In the genomic region with DNA sequence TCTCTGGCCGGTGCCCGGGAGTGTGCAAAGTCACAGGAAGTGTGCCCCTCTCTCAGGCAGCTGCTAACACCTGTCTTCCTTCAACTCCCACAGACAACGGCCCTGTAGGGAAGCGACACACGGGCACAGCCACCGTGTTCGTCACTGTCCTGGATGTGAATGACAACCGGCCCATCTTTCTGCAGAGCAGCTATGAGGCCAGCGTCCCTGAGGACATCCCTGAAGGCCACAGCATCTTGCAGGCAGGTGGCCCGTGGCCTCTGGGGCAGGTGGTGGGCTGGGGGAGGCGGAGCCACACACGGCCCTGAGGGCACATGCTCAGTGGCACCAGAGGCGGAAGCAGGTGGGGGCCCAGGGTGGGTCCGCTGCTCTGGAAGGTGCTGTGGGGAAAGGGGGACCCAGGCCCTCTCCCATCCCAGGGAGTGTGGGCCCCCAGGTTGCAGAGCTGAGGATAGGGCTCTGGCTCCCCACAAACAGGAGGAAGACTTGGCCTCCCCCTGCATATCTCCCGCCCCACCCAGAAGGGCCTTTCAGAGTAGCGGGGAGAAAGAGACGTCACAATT, we compare ENCODE assay signal across 10 cellular contexts. TPM values are rescaled to one million over a fixed set of nuclear protein-coding genes. Genes with fewer than 3 reads are reported as not detected.
DNase-seq lines count a peak whose midpoint lies in the region; ATAC-seq, FAIRE-seq and TF ChIP-seq lines count a peak whose summit lies in the region.
"Had no signal": no experiment of that assay in that cellular context is flagged by ENCODE, and none has a peak within 500 bp of the region (broad histone marks: within the 10 kb centered on the region; RNA-seq: fewer than 3 reads in every experiment).

No MANE protein-coding gene starts in this region.

- CTCF ChIA-PET in RWPE1 (lab: Yijun Ruan, JAX) (interaction anchor here (0.6 to 2.1 kb wide), 10 partner anchors 14 to 645 kb away, joined by 3 to 6 read pairs (median 4); a partner anchor contains a TSS), endothelial cell of umbilical vein (lab: Charles Lee) (interaction anchor here (1.2 to 3.1 kb wide), 4 partner anchors 17 to 394 kb away, joined by 3 to 20 read pairs (median 6); a partner anchor contains a TSS)

- no peaks in the 10 kb centered on the region for H3K9me3 ChIP-seq in BLaER1 treated with 17β-estradiol and CSF1 and Interleukin-3, amounts not matched to agents 10 nM and 100 nM (replicated peaks in 1 of 11)
- H3K9me3 ChIP-seq in endothelial cell of umbilical vein (replicated peaks; ENCODE audit: control insufficient read depth, insufficient read depth, low read length) (no peaks in the 10 kb centered on the region), psoas muscle (no peaks in the 10 kb centered on the region)

- dilution Hi-C loops in endothelial cell of umbilical vein (cut with MboI; ENCODE audit: extremely low pct_ligation_motif_present, low sequenced_read_pairs), result no loop called here

- no peak for DNase-seq in RWPE1 (ENCODE audit: low spot score)
- no peak for DNase-seq in endothelial cell of umbilical vein (ENCODE audit: low read depth, low spot score)
- DNase-seq in psoas muscle, result no peak
- no peak for DNase-seq in NCI-H1417 (lab: John Stamatoyannopoulos, UW)
- DNase-seq in left colon, result no peak
- no peak for DNase-seq in HK-2 (ENCODE audit: unreplicated experiment)
- DNase-seq: NCI-H2227 treated with DMSO at 0.1 percent for 48 hours, T1000 had no signal

- 63 to 67% (median 66%) methylated on average over 17 of the region's 17 CpGs for WGBS in psoas muscle, 3 donors

- H3K9ac ChIP-seq in BLaER1 treated with 17β-estradiol and CSF1 and Interleukin-3, amounts not matched to agents 10 nM and 100 nM, result peak overlapping the region; percentile 72 to 89 (median 84)
- H3K9ac ChIP-seq in endothelial cell of umbilical vein (replicated peaks; ENCODE audit: extremely low read depth, insufficient read depth, low read length), result no peak overlapping the region

- intact Hi-C loops in endothelial cell of umbilical vein (cut with micrococcal nuclease), result loop anchor here (5.0 kb wide), 1 partner anchor 100 kb away; no protein-coding TSS in a partner anchor
- intact Hi-C loops in psoas muscle (cut with DNase I), result loop anchor here in 1 of 2 donors (5.0 kb wide), 1 partner anchor 320 kb away; no protein-coding TSS in a partner anchor
- intact Hi-C loops in left colon (cut with DNase I, micrococcal nuclease), result loop anchor here in 1 of 2 donors (10.0 kb wide), 1 partner anchor 62 kb away; a partner anchor contains a TSS

- H3K4me2 ChIP-seq in BLaER1 treated with 17β-estradiol and CSF1 and Interleukin-3, amounts not matched to agents 10 nM and 100 nM, result peak overlapping the region; percentile 87 to 99 (median 94)
- no peak overlapping the region for H3K4me2 ChIP-seq in endothelial cell of umbilical vein (ENCODE audit: insufficient read depth, low read length)

- FAIRE-seq in endothelial cell of umbilical vein (lab: Jason Lieb, UNC), result no peak

- no peaks in the 10 kb centered on the region for H4K20me1 ChIP-seq in BLaER1 treated with 17β-estradiol and CSF1 and Interleukin-3, amounts not matched to agents 10 nM and 100 nM
- no peaks in the 10 kb centered on the region for H4K20me1 ChIP-seq in endothelial cell of umbilical vein (replicated peaks; ENCODE audit: control insufficient read depth, extremely low read depth, insufficient read depth, low read length)

- H3K36me3 ChIP-seq in BLaER1 treated with 17β-estradiol and CSF1 and Interleukin-3, amounts not matched to agents 10 nM and 100 nM, result no peaks in the 10 kb centered on the region
- H3K36me3 ChIP-seq in endothelial cell of umbilical vein (ENCODE audit: control insufficient read depth in 2 of 2, extremely low read depth in 1 of 2, insufficient read depth in 2 of 2, low read length in 2 of 2) (no peaks in the 10 kb centered on the region), psoas muscle (ENCODE audit: insufficient read depth in 1 of 2, low read depth in 1 of 2) (no peaks in the 10 kb centered on the region)

- H3K27me3 ChIP-seq in BLaER1 treated with 17β-estradiol and CSF1 and Interleukin-3, amounts not matched to agents 10 nM and 100 nM, result no peaks in the 10 kb centered on the region
- H3K27me3 ChIP-seq in endothelial cell of umbilical vein (ENCODE audit: control insufficient read depth in 2 of 2, insufficient read depth in 2 of 2, low read length in 2 of 2) (peaks cover 0 to 2% of the 10 kb centered on the region in 2 experiments), psoas muscle (ENCODE audit: insufficient read depth in 3 of 3, low read length in 2 of 3) (no peaks in the 10 kb centered on the region)

- peak overlapping the region; percentile 88 to 99 (median 94) for H3K27ac ChIP-seq in BLaER1 treated with 17β-estradiol and CSF1 and Interleukin-3, amounts not matched to agents 10 nM and 100 nM
- peak overlapping the region; percentile 84 for H3K27ac ChIP-seq in RWPE1
- no peak overlapping the region for H3K27ac ChIP-seq in endothelial cell of umbilical vein (ENCODE audit: insufficient read depth, low read depth, low read length)
- peak overlapping the region; percentile 65 for H3K27ac ChIP-seq in psoas muscle

- H3K4me1 ChIP-seq in BLaER1 treated with 17β-estradiol and CSF1 and Interleukin-3, amounts not matched to agents 10 nM and 100 nM, result peaks cover 91 to 100% (median 99%) of the 10 kb centered on the region in 10 experiments
- H3K4me1 ChIP-seq in endothelial cell of umbilical vein (ENCODE audit: control insufficient read depth, extremely low read depth, insufficient read depth, low read length), result peaks cover 3% of the 10 kb centered on the region
- peaks cover 20% of the 10 kb centered on the region for H3K4me1 ChIP-seq in psoas muscle

- TF ChIP-seq POLR2A in endothelial cell of umbilical vein (IDR thresholded peaks at IDR 0.05; ENCODE audit: low read depth, low read length), result no peak

- H3K79me2 ChIP-seq in endothelial cell of umbilical vein (ENCODE audit: control insufficient read depth, insufficient read depth, low read length), result no peaks in the 10 kb centered on the region

- H3K9me1 ChIP-seq in endothelial cell of umbilical vein (replicated peaks; ENCODE audit: control insufficient read depth, extremely low read depth, insufficient read depth, low read length), result no peaks in the 10 kb centered on the region

- peak overlapping the region in 4 of 10 experiments; percentile 42 to 63 (median 56); a peak in 4 of 20 replicates for H3K4me3 ChIP-seq in BLaER1 treated with 17β-estradiol and CSF1 and Interleukin-3, amounts not matched to agents 10 nM and 100 nM
- H3K4me3 ChIP-seq in endothelial cell of umbilical vein (replicated peaks in 1 of 3; ENCODE audit: insufficient read depth in 1 of 3, low read depth in 1 of 3, low read length in 3 of 3), result no peak overlapping the region
- H3K4me3 ChIP-seq in psoas muscle, result no peak overlapping the region

- POLR2A ChIA-PET in RWPE1 (lab: Yijun Ruan, JAX; ENCODE audit: low non-redundant PET) (interaction anchor here (1.2 kb wide), 1 partner anchor 61 kb away, joined by 9 read pairs; a partner anchor contains a TSS), endothelial cell of umbilical vein (lab: Charles Lee) (no interaction called here)

- no peak for TF ChIP-seq CTCF in RWPE1 (conservative IDR thresholded peaks at IDR 0.05; ENCODE audit: low read depth)
- TF ChIP-seq CTCF in endothelial cell of umbilical vein (IDR thresholded peaks at IDR 0.05; ENCODE audit: extremely low read depth in 1 of 2, insufficient read depth in 1 of 2, low read depth in 1 of 2, low read length in 2 of 2), result no peak
- TF ChIP-seq CTCF in psoas muscle (IDR thresholded peaks at IDR 0.05), result no peak

- peak overlapping the region; percentile 17 for H2AFZ ChIP-seq in endothelial cell of umbilical vein (ENCODE audit: low read depth, low read length)

- ATAC-seq in psoas muscle (peak in 1 of 4 donors; percentile 13), left colon (no peak), HG03460 (IDR thresholded peaks at IDR 0.05; ENCODE audit: unreplicated experiment) (no peak)

- no TSS peak for BruUV-seq in endothelial cell of umbilical vein (replicated peaks; lab: Mats Ljungman, UMichigan)

TF ChIP-seq in endothelial cell of umbilical vein, 7 proteins besides CTCF, POLR2A, EP300 and RAD21:
- TF ChIP-seq GATA2 (IDR thresholded peaks at IDR 0.05; ENCODE audit: insufficient read depth, insufficient read length, low read depth, low read length) (no peak), FOS (IDR thresholded peaks at IDR 0.05; ENCODE audit: borderline replicate concordance, insufficient read depth, low read length) (no peak), MYC (IDR thresholded peaks at IDR 0.05; ENCODE audit: low read depth, low read length) (no peak), JUN (IDR thresholded peaks at IDR 0.05; ENCODE audit: borderline replicate concordance, insufficient read depth, insufficient read length, low read depth) (no peak), POLR2AphosphoS5 (IDR thresholded peaks at IDR 0.05; ENCODE audit: insufficient read depth, low read depth, low read length) (no peak), EZH2 (IDR thresholded peaks at IDR 0.05; ENCODE audit: borderline replicate concordance, low read depth, low read length, severe bottlenecking) (no peak)
- TF ChIP-seq, protein P1, sequence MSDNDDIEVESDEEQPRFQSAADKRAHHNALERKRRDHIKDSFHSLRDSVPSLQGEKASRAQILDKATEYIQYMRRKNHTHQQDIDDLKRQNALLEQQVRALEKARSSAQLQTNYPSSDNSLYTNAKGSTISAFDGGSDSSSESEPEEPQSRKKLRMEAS (IDR thresholded peaks at IDR 0.05; ENCODE audit: insufficient read depth, insufficient read length), result no peak
TF ChIP-seq in endothelial cell of umbilical vein: peak in this region for 0.

RNA-seq across cellular contexts. Expression of a gene that starts 6.9 kb away (rescaled TPM):
- total RNA-seq in endothelial cell of umbilical vein (not detected in 2 replicates), psoas muscle (not detected), left colon (under 1 TPM in 1 of 2 donors, not detected in 1; 0.08 TPM)
- polyA plus RNA-seq in endothelial cell of umbilical vein (not detected in 2 replicates), psoas muscle (under 1 TPM; 0.01 to 0.03 (median 0.03) TPM)
- not detected in 2 replicates for polyA plus RNA-seq in endothelial cell of umbilical vein (2011; cell fraction: cytosol; rRNA removed)
- polyA plus RNA-seq in endothelial cell of umbilical vein (2011; cell fraction: nucleus; rRNA removed), result not detected in 2 replicates
- polyA plus RNA-seq in endothelial cell of umbilical vein (2012), result not detected in 2 replicates
- not detected in 2 replicates for polyA minus RNA-seq in endothelial cell of umbilical vein
- polyA minus RNA-seq in endothelial cell of umbilical vein (2011; cell fraction: cytosol; rRNA and poly(A)+ RNA removed), result not detected
- not detected in 2 replicates for polyA minus RNA-seq in endothelial cell of umbilical vein (2011; cell fraction: nucleus; rRNA and poly(A)+ RNA removed)
